In genomic region chr10:49136525-49136924, GRCh38 we compare ENCODE assay signal across 20 cellular contexts. TPM values are rescaled to one million over a fixed set of nuclear protein-coding genes. Genes with fewer than 3 reads are reported as not detected.
DNase-seq lines count a peak whose midpoint lies in the region; ATAC-seq and TF ChIP-seq lines count a peak whose summit lies in the region.
"Had no signal": no experiment of that assay in that cellular context is flagged by ENCODE, and none has a peak within 500 bp of the region (broad histone marks: within the 10 kb centered on the region; RNA-seq: fewer than 3 reads in every experiment).

No MANE protein-coding gene starts in this region.

- no peaks in the 10 kb centered on the region for H3K9me2 ChIP-seq in OCI-LY7 (ENCODE audit: insufficient read depth, low read length)

- CTCF ChIA-PET in OCI-LY7 (lab: Charles Lee; ENCODE audit: unreplicated experiment), result no interaction called here

- H3K27me3 ChIP-seq in left ventricle myocardium inferior (ENCODE audit: low read depth), result no peaks in the 10 kb centered on the region
- H3K27me3 ChIP-seq in right cardiac atrium (ENCODE audit: control insufficient read depth, insufficient read depth), result no peaks in the 10 kb centered on the region
- H3K27me3 ChIP-seq: BLaER1 had no signal

- no peak overlapping the region for H3K4me3 ChIP-seq in left ventricle myocardium inferior
- no peak overlapping the region for H3K4me3 ChIP-seq in right cardiac atrium (ENCODE audit: low read length)
- peak overlapping the region; percentile 36 for H3K4me3 ChIP-seq in OCI-LY7 (ENCODE audit: low read depth, low read length, poor library complexity, severe bottlenecking)
- H3K4me3 ChIP-seq: BLaER1, GM12878, HAP-1 had no signal

- peaks cover 42% of the 10 kb centered on the region for H3K4me1 ChIP-seq in left ventricle myocardium inferior
- peaks cover 9% of the 10 kb centered on the region for H3K4me1 ChIP-seq in right cardiac atrium (ENCODE audit: control insufficient read depth, insufficient read depth, low read length)
- peaks cover 40% of the 10 kb centered on the region for H3K4me1 ChIP-seq in OCI-LY7 (ENCODE audit: insufficient read depth, low read length, poor library complexity, severe bottlenecking)
- H3K4me1 ChIP-seq: HAP-1 had no signal

- ATAC-seq in right cardiac atrium (no peak), GM19397 (IDR thresholded peaks at IDR 0.05; ENCODE audit: unreplicated experiment) (no peak)

- H3K27ac Mint-ChIP-seq in nephron, result peak overlapping the region in 2 of 3 experiments; percentile 4 to 17
- H3K27ac Mint-ChIP-seq: CD4-positive, CD25-positive, alpha-beta regulatory T cell; HFFc6 had no signal

- peaks cover 7% of the 10 kb centered on the region for H3K27me3 Mint-ChIP-seq in nephron (ENCODE audit: low read depth)
- H3K27me3 Mint-ChIP-seq: CD4-positive, CD25-positive, alpha-beta regulatory T cell had no signal

- peak overlapping the region; percentile 90; the same call in 1 of the 2 replicates for H2AFZ ChIP-seq in OCI-LY7 (ENCODE audit: low read length)

- TF ChIP-seq CTCF in left ventricle myocardium inferior (IDR thresholded peaks at IDR 0.05; ENCODE audit: borderline replicate concordance) (no peak), OCI-LY7 (conservative IDR thresholded peaks at IDR 0.05; ENCODE audit: low read length) (no peak), nephron (IDR thresholded peaks at IDR 0.05; ENCODE audit: unreplicated experiment in 3 of 3) (no peak)

- no peak overlapping the region for H3K4me3 Mint-ChIP-seq in nephron
- H3K4me3 Mint-ChIP-seq: CD4-positive, CD25-positive, alpha-beta regulatory T cell; HFFc6 had no signal

- peaks cover 47% of the 10 kb centered on the region for H3K4me1 Mint-ChIP-seq in nephron

- H3K9me3 ChIP-seq in left ventricle myocardium inferior (replicated peaks) (peaks cover 6% of the 10 kb centered on the region), right cardiac atrium (ENCODE audit: control insufficient read depth, low read length) (no peaks in the 10 kb centered on the region), OCI-LY7 (ENCODE audit: low read length) (peaks cover 11% of the 10 kb centered on the region; the same call in 1 of the 2 replicates)
- H3K9me3 ChIP-seq: HAP-1 had no signal

- H4K20me1 ChIP-seq in OCI-LY7 (ENCODE audit: insufficient read depth, low read length), result no peaks in the 10 kb centered on the region
- H4K20me1 ChIP-seq: BLaER1 had no signal

- H3K36me3 ChIP-seq in left ventricle myocardium inferior (no peaks in the 10 kb centered on the region), OCI-LY7 (ENCODE audit: insufficient read depth, low read length) (peaks cover 7% of the 10 kb centered on the region; the same call in 1 of the 2 replicates)
- H3K36me3 ChIP-seq: BLaER1, HAP-1 had no signal

- no peaks in the 10 kb centered on the region for H3K36me3 Mint-ChIP-seq in nephron (ENCODE audit: low read depth)
- H3K36me3 Mint-ChIP-seq: CD4-positive, CD25-positive, alpha-beta regulatory T cell; IgD-negative memory B cell had no signal

- H3K27ac ChIP-seq in left ventricle myocardium inferior (replicated peaks) (peak overlapping the region; percentile 38), right cardiac atrium (ENCODE audit: low read length) (no peak overlapping the region), OCI-LY7 (ENCODE audit: low read depth, low read length, poor library complexity, severe bottlenecking) (peak overlapping the region; percentile 87)
- H3K27ac ChIP-seq: BLaER1 had no signal

- peak overlapping the region; percentile 64 for H3K4me2 ChIP-seq in OCI-LY7 (ENCODE audit: low read length)

- no TSS peak for BruUV-seq in OCI-LY7 (replicated peaks; lab: Mats Ljungman, UMichigan)

- intact Hi-C loops in left ventricle myocardium inferior (cut with micrococcal nuclease), result no loop called here
- intact Hi-C loops in right cardiac atrium (cut with DNase I), result no loop called here
- intact Hi-C loops in OCI-LY7 (cut with micrococcal nuclease; ENCODE audit: unreplicated experiment), result loop anchor here (1.0 kb wide), 1 partner anchor 83 kb away; no protein-coding TSS in a partner anchor

- WGBS in right cardiac atrium, result 51% methylated on average over 1 of the region's 1 CpG

- H3K9me3 Mint-ChIP-seq in nephron, result peaks cover 10% of the 10 kb centered on the region

- DNase-seq in left ventricle myocardium inferior (no peak), right cardiac atrium (no peak), OCI-LY7 (ENCODE audit: low spot score) (no peak), germinal center (ENCODE audit: low spot score) (no peak), globus pallidus (ENCODE audit: low spot score) (no peak)
- DNase-seq: 8988T; AML-193; Calu3; CD4-positive, CD25-positive, alpha-beta regulatory T cell; DMS 273 treated with DMSO at 0.1 percent for 48 hours; HFFc6 had no signal

- H3K79me2 ChIP-seq in OCI-LY7 (ENCODE audit: insufficient read depth, low read depth, low read length), result no peaks in the 10 kb centered on the region

- POLR2A ChIA-PET in OCI-LY7 (lab: Charles Lee), result interaction anchor here (1.2 kb wide), 1 partner anchor 9 kb away, joined by 3 read pairs; no protein-coding TSS in a partner anchor

RNA-seq across cellular contexts. Expression of gene FAM170B, which starts 2.7 kb away (rescaled TPM):
- total RNA-seq in left ventricle myocardium inferior (not detected), right cardiac atrium (not detected), OCI-LY7 (2022) (0.23 TPM in 1 of 2 replicates, not detected in the other)
- not detected for polyA plus RNA-seq in right cardiac atrium
- total RNA-seq in OCI-LY7 (2014; rRNA removed; shearing (Covaris generic)), result 0.31 and 0.38 TPM in 2 replicates
- total RNA-seq: Calu3; CD4-positive, CD25-positive, alpha-beta regulatory T cell; G401; GM12878; H1; HFFc6; HT1080 had no signal
- polyA plus RNA-seq: CD4-positive, CD25-positive, alpha-beta regulatory T cell; GM12878; H1; IgD-negative memory B cell had no signal

RNA-seq across cellular contexts. Expression of gene VSTM4, which starts 21.2 kb away (rescaled TPM):
- 21.1 TPM for total RNA-seq in left ventricle myocardium inferior
- 10 to 100 TPM; 20.3 to 23.8 (median 22.1) TPM for total RNA-seq in right cardiac atrium
- 9.9 TPM for polyA plus RNA-seq in right cardiac atrium
- total RNA-seq in OCI-LY7 (2014; rRNA removed; shearing (Covaris generic)), result not detected in 2 replicates
- not detected in 2 replicates for total RNA-seq in OCI-LY7 (2022)
- total RNA-seq: Calu3; CD4-positive, CD25-positive, alpha-beta regulatory T cell; G401; GM12878 had no signal
- polyA plus RNA-seq: IgD-negative memory B cell had no signal

RNA-seq across cellular contexts. Expression of gene TMEM273, which starts 51.7 kb away (rescaled TPM):
- total RNA-seq in left ventricle myocardium inferior (29.0 TPM), right cardiac atrium (10 to 100 TPM in 3 of 4 donors, 1 to 10 TPM in 1; 9.6 to 36.9 (median 24.2) TPM), OCI-LY7 (2022) (0.82 and 1.3 TPM in 2 replicates)
- polyA plus RNA-seq in right cardiac atrium, result 23.6 TPM
- 1.8 and 5.0 TPM in 2 replicates for total RNA-seq in OCI-LY7 (2014; rRNA removed; shearing (Covaris generic))
- total RNA-seq: Calu3, G401, H1, HFFc6, HT1080 had no signal
- polyA plus RNA-seq: H1 had no signal

Comparison
In these comparisons a context has a peak if more than half of its experiments do, and no peak if none do; other contexts are left out.
1. RNA of gene VSTM4, which starts 21.2 kb away (total RNA-seq): 20.3 to 23.8 TPM in right cardiac atrium and 21.1 TPM in left ventricle myocardium inferior (single experiment); not detected in OCI-LY7; every median in the first group is over 10 times any median in the second.